ENCODE assay signal across 8 cellular contexts in the genomic region with DNA sequence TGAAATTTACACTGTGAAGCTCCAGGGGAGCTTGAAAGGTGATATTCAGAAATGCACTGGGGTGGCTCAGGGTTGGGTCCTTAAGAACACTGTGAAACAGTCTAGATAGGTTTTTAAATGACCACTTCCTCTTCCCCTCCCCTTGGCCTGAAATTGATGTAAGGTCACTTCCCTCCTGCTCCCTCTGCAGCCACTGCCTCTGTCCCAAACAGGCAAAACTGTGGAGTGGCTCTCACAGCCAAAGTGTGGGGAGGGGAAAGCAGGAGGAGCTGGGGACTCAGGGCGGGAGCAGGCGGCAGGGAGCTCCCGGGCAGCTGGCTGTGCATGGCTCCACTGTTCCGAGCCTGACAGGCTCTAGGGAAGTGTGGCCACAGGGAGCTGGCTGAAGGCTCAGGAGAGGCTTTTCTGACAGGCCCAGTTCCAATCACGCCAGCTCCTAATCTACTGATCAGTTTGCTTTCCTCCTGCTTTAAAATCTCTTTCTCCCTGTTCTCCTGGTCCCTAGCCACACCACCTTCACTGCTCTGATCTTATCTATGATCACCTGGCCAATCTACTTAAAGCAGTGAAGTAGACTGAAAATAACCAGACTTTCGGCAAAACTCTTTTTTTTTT. TPM values are rescaled to one million over a fixed set of nuclear protein-coding genes. Genes with fewer than 3 reads are reported as not detected.
DNase-seq lines count a peak whose midpoint lies in the region; ATAC-seq lines count a peak whose summit lies in the region.

No MANE protein-coding gene starts in this region.

- DNase-seq in OCI-M1 (lab: John Stamatoyannopoulos, UW), result peak; percentile 86
- DNase-seq in glomerular visceral epithelial cell (ENCODE audit: extremely low spot score), result peak; percentile 28
- peak; percentile 85 for DNase-seq in posterior vena cava (ENCODE audit: low spot score)
- DNase-seq in NCI-H345 (lab: John Stamatoyannopoulos, UW), result no peak
- no peak for DNase-seq in DMS79 treated with DMSO at 0.1 percent for 48 hours (lab: John Stamatoyannopoulos, UW)
- no peak for DNase-seq in NCI-H1048 (lab: John Stamatoyannopoulos, UW)

- peak; percentile 35 for ATAC-seq in GM21526 (IDR thresholded peaks at IDR 0.05; ENCODE audit: low FRiP score, unreplicated experiment)
- ATAC-seq in GM21723 (IDR thresholded peaks at IDR 0.05; ENCODE audit: unreplicated experiment), result no peak

- intact Hi-C loops in posterior vena cava (cut with DNase I), result loop anchor here (2.0 to 10.0 kb wide), 4 partner anchors 29 to 75 kb away; a partner anchor contains a TSS

RNA-seq across cellular contexts. Expression of a gene that starts 5.1 kb away (rescaled TPM):
- 1,000 to 10,000 TPM; 1,426 to 2,194 TPM for total RNA-seq in posterior vena cava

RNA-seq across cellular contexts. Expression of a gene that starts 26.9 kb away (rescaled TPM):
- 10 to 100 TPM; 85.0 to 96.0 TPM for total RNA-seq in posterior vena cava

RNA-seq across cellular contexts. Expression of a gene that starts 43.0 kb away (rescaled TPM):
- total RNA-seq in posterior vena cava, result 10 to 100 TPM; 55.0 to 57.4 TPM

Comparison
In these comparisons a context has a peak if more than half of its experiments do, and no peak if none do; other contexts are left out.
1. DNase-seq: peak in OCI-M1 (single experiment), glomerular visceral epithelial cell (single experiment) and posterior vena cava (single experiment); none in NCI-H345 (single experiment), DMS79 treated with DMSO at 0.1 percent for 48 hours (single experiment) and NCI-H1048 (single experiment).